ENCODE assay signal across 8 cellular contexts in genomic region chr9:5510360-5510931, GRCh38. TPM values are rescaled to one million over a fixed set of nuclear protein-coding genes. Genes with fewer than 3 reads are reported as not detected.
DNase-seq lines count a peak whose midpoint lies in the region; ATAC-seq and TF ChIP-seq lines count a peak whose summit lies in the region.

TSS of gene PDCD1LG2 (plus strand) at chr9:5510531. CDS start at chr9:5522547, 12,016 bp downstream.

- H3K27ac Mint-ChIP-seq in osteocyte (ENCODE audit: unreplicated experiment): peak within 1 kb of the TSS; percentile 93

- H3K4me3 Mint-ChIP-seq in osteocyte (ENCODE audit: unreplicated experiment): peak within 1 kb of the TSS; percentile 69

- no peak for TF ChIP-seq CTCF in RWPE2 (IDR thresholded peaks at IDR 0.05; ENCODE audit: poor library complexity, severe bottlenecking)
- no peak for TF ChIP-seq CTCF in osteocyte (IDR thresholded peaks at IDR 0.05)

- peak within 1 kb of the TSS; percentile 98 for H3K27ac ChIP-seq in RWPE2 (ENCODE audit: poor library complexity, severe bottlenecking)
- peak within 1 kb of the TSS; percentile 28 for H3K27ac ChIP-seq in effector memory CD4-positive, alpha-beta T cell (ENCODE audit: insufficient read depth, low read length, poor library complexity, severe bottlenecking)

- H3K4me3 ChIP-seq in RWPE2 (ENCODE audit: severe bottlenecking): peak within 1 kb of the TSS; percentile 17
- peak within 1 kb of the TSS; percentile 10 for H3K4me3 ChIP-seq in effector memory CD4-positive, alpha-beta T cell (ENCODE audit: insufficient read depth, low read depth, low read length, poor library complexity, severe bottlenecking)

- ATAC-seq in GM18868 (IDR thresholded peaks at IDR 0.05; ENCODE audit: unreplicated experiment) (peak; percentile 73), HG02678 (IDR thresholded peaks at IDR 0.05; ENCODE audit: unreplicated experiment) (peak; percentile 74), RWPE2 (ENCODE audit: low read depth) (peak; percentile 46)

- peaks cover 5% of the 10 kb centered on the region for H3K9me3 Mint-ChIP-seq in osteocyte (ENCODE audit: unreplicated experiment)

- no peaks in the 10 kb centered on the region for H3K9me3 ChIP-seq in RWPE2 (ENCODE audit: severe bottlenecking)
- no peaks in the 10 kb centered on the region for H3K9me3 ChIP-seq in effector memory CD4-positive, alpha-beta T cell (ENCODE audit: control insufficient read depth, low read length)

- peaks cover 3% of the 10 kb centered on the region for H3K36me3 Mint-ChIP-seq in osteocyte (ENCODE audit: unreplicated experiment)

- no peaks in the 10 kb centered on the region for H3K27me3 ChIP-seq in RWPE2 (ENCODE audit: insufficient read depth, poor library complexity, severe bottlenecking)
- no peaks in the 10 kb centered on the region for H3K27me3 ChIP-seq in effector memory CD4-positive, alpha-beta T cell (replicated peaks; ENCODE audit: control insufficient read depth, insufficient read depth, low read length, poor library complexity, severe bottlenecking)

- H3K4me1 ChIP-seq in RWPE2 (ENCODE audit: insufficient read depth, poor library complexity, severe bottlenecking): peaks cover 30% of the 10 kb centered on the region
- peaks cover 8% of the 10 kb centered on the region for H3K4me1 ChIP-seq in effector memory CD4-positive, alpha-beta T cell (ENCODE audit: control insufficient read depth, insufficient read depth, low read length, poor library complexity, severe bottlenecking)

- H3K4me1 Mint-ChIP-seq in osteocyte (ENCODE audit: unreplicated experiment): peaks cover 36% of the 10 kb centered on the region

- H3K27me3 Mint-ChIP-seq in osteocyte (ENCODE audit: unreplicated experiment): no peaks in the 10 kb centered on the region

- DNase-seq in RWPE2 (ENCODE audit: low spot score) (no peak), osteocyte (ENCODE audit: extremely low spot score, unreplicated experiment) (no peak), occipital lobe (lab: John Stamatoyannopoulos, UW) (no peak), NCI-H2081 (lab: John Stamatoyannopoulos, UW) (no peak), NCI-H1436 treated with DMSO at 0.1 percent for 48 hours (lab: John Stamatoyannopoulos, UW) (no peak)
- DNase-seq in effector memory CD4-positive, alpha-beta T cell: no peak

- no peaks in the 10 kb centered on the region for H3K36me3 ChIP-seq in RWPE2 (ENCODE audit: low read depth)
- H3K36me3 ChIP-seq in effector memory CD4-positive, alpha-beta T cell (ENCODE audit: control insufficient read depth, insufficient read depth, low read length): no peaks in the 10 kb centered on the region

RNA-seq across cellular contexts. Expression of gene PDCD1LG2, which starts in this region (rescaled TPM):
- total RNA-seq in osteocyte (1.7 TPM in 2 replicates), occipital lobe (0.62 TPM)
